In genomic region chr5:117813850-117814249, GRCh38 we compare ENCODE assay signal across 32 cellular contexts.
"Had no signal": no experiment of that assay in that cellular context is flagged by ENCODE, and none has a peak within 500 bp of the region (broad histone marks: within the 10 kb centered on the region; RNA-seq: fewer than 3 reads in every experiment).

No MANE protein-coding gene starts in this region.

- H3K4me3 ChIP-seq: adrenal gland, ascending aorta, body of pancreas, breast epithelium, cardiac muscle cell had no signal

- H3K4me1 ChIP-seq: adrenal gland, ascending aorta, body of pancreas, breast epithelium had no signal

- H3K9me3 ChIP-seq: adrenal gland, ascending aorta, body of pancreas had no signal

- H3K36me3 ChIP-seq: adrenal gland, ascending aorta, brain microvascular endothelial cell, breast epithelium, cardiac muscle cell had no signal

- ATAC-seq: activated naive CD4-positive, alpha-beta T cell treated with anti-CD3 and anti-CD28 coated beads, Interleukin-2, amount 50 U/mL, for 72 hours; activated naive CD8-positive, alpha-beta T cell treated with anti-CD3 and anti-CD28 coated beads, Interleukin-2, amount 50 U/mL, for 24 hours; activated T-cell treated with anti-CD3 and anti-CD28 coated beads, Interleukin-2, amount 50 U/mL, for 4 hours; activated T-cell treated with anti-CD3 and anti-CD28 coated beads, Interleukin-2, amount 50 U/mL, for 72 hours; activated T-helper 17 cell treated with anti-CD3 and anti-CD28 coated beads, Interleukin-2, amount 50 U/mL, for 72 hours; body of pancreas had no signal

- DNase-seq: activated effector memory CD4-positive, alpha-beta T cell treated with anti-CD3 and anti-CD28 coated beads, Interleukin-2, amount 50 U/mL, for 16 hours; activated effector memory CD4-positive, alpha-beta T cell treated with Interleukin-2 at 50 U/mL for 16 hours; activated gamma-delta T cell; activated gamma-delta T cell treated with Interleukin-2 at 50 U/mL for 16 hours; activated naive CD4-positive, alpha-beta T cell; activated naive CD4-positive, alpha-beta T cell treated with anti-CD3 and anti-CD28 coated beads for 36 hours; activated naive CD4-positive, alpha-beta T cell treated with anti-CD3 and anti-CD28 coated beads, Interleukin-2, amount 10 ng/mL, durations not matched to agents 7 days and 5 days; activated naive CD4-positive, alpha-beta T cell treated with anti-CD3 and anti-CD28 coated beads, Interleukin-2, amount 50 U/mL, for 16 hours; activated naive CD4-positive, alpha-beta T cell treated with Interleukin-2 at 50 U/mL for 16 hours; activated naive CD8-positive, alpha-beta T cell treated with anti-CD3 and anti-CD28 coated beads for 36 hours; activated naive CD8-positive, alpha-beta T cell treated with anti-CD3 and anti-CD28 coated beads, Interleukin-2, amount 10 ng/mL, durations not matched to agents 7 days and 5 days; activated naive CD8-positive, alpha-beta T cell treated with anti-CD3 and anti-CD28 coated beads, Interleukin-2, amount 50 U/mL, for 24 hours; activated T-cell treated with anti-CD3 and anti-CD28 coated beads, Interleukin-2, amount 50 U/mL, for 4 hours; activated T-cell treated with anti-CD3 and anti-CD28 coated beads, Interleukin-2, amount 50 U/mL, for 48 hours; activated T-cell treated with anti-CD3 and anti-CD28 coated beads, Interleukin-2, amount 50 U/mL, for 72 hours; adrenal gland; amniotic stem cell; amygdala; anterior cingulate cortex; aorta; body of pancreas; brain microvascular endothelial cell; caudate nucleus; central memory CD4-positive, alpha-beta T cell; cerebellar nuclear complex had no signal

- H3K27ac ChIP-seq: adrenal gland, ascending aorta, body of pancreas, brain microvascular endothelial cell, breast epithelium, cardiac muscle cell had no signal

- FAIRE-seq: astrocyte, bronchial epithelial cell had no signal
